In genomic region chr20:6411651-6412050, GRCh38 we compare ENCODE assay signal across 1 cellular context.
TF ChIP-seq lines count a peak whose summit lies in the region.

No MANE protein-coding gene starts in this region.

TF ChIP-seq in HepG2, 621 proteins besides CTCF, POLR2A, EP300 and RAD21:
- TF ChIP-seq NAIF1 (CRISPR knock-in tag; IDR thresholded peaks at IDR 0.05; ENCODE audit: borderline replicate concordance) = no peak
TF ChIP-seq in HepG2: peak in this region for 0.
